Comparison of ENCODE assay signal across 22 cellular contexts in the genomic region with DNA sequence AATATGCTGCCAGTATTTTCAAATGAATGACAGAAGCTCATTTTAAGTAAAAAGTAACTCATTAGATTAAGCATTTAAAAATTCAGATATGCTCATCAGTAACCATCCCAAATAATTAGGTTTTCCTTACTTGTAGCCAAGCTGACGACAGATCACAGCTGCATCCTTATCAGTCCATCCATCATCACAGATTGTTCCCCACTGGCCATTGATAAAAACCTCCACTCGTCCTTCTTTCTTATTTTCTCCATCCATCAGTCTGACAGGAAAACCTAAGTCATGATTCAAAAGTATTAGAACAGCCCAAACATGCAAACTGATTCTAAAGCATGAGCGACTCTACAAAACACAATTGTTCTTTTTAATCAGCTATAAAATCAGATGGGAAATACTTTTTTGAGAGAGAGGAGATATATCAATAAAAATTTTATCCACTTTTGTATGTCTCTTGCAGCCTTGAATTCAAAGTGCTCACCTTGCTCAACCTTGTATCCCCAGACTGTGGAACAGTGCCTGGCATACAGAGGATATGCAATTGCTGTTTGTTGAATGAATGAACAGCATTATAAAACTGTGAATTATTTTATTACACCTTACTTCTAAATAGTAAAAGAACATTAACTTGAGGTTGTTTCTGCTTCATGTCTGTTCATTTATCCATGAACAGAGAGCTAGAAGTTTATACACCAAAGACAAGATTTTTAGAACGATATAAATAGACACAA. TPM values are rescaled to one million over a fixed set of nuclear protein-coding genes. Genes with fewer than 3 reads are reported as not detected.
DNase-seq lines count a peak whose midpoint lies in the region; ATAC-seq, FAIRE-seq and TF ChIP-seq lines count a peak whose summit lies in the region.
"Had no signal": no experiment of that assay in that cellular context is flagged by ENCODE, and none has a peak within 500 bp of the region (broad histone marks: within the 10 kb centered on the region; RNA-seq: fewer than 3 reads in every experiment).

No MANE protein-coding gene starts in this region.

- peaks cover 2% of the 10 kb centered on the region; the same call in 1 of the 2 replicates for H3K36me3 ChIP-seq in SJCRH30
- H3K36me3 ChIP-seq in GM12878 (ENCODE audit: control insufficient read depth in 2 of 2, insufficient read depth in 2 of 2, low read length in 1 of 2) = no peaks in the 10 kb centered on the region
- H3K36me3 ChIP-seq in mucosa of descending colon (ENCODE audit: low read depth) = no peaks in the 10 kb centered on the region
- H3K36me3 ChIP-seq in left lung = no peaks in the 10 kb centered on the region
- no peaks in the 10 kb centered on the region for H3K36me3 ChIP-seq in H7 (replicated peaks; ENCODE audit: control insufficient read depth, insufficient read depth, low read length)
- H3K36me3 ChIP-seq in MG63 = peaks cover 84% of the 10 kb centered on the region
- H3K36me3 ChIP-seq: BLaER1 had no signal

- SMC1A ChIA-PET in GM12878 (lab: Charles Lee; ENCODE audit: uncharacterized antibody, unreplicated experiment) = interaction anchor here (0.6 to 1.3 kb wide), 4 partner anchors 9 to 104 kb away, joined by 3 to 4 read pairs (median 3); no protein-coding TSS in a partner anchor

- no peak for ATAC-seq in GM12878
- ATAC-seq in mucosa of descending colon = peak; percentile 84
- no peak for ATAC-seq in left lung
- ATAC-seq: HCT116, HepG2 had no signal

- H3K4me1 ChIP-seq in SJCRH30 (peaks cover 20% of the 10 kb centered on the region), GM12878 (ENCODE audit: control insufficient read depth, insufficient read depth, low read length) (no peaks in the 10 kb centered on the region), mucosa of descending colon (ENCODE audit: low read depth) (peaks cover 8% of the 10 kb centered on the region), left lung (no peaks in the 10 kb centered on the region)
- H3K4me1 ChIP-seq: BLaER1 had no signal

- H3K27me3 ChIP-seq in SJCRH30 (no peaks in the 10 kb centered on the region), GM12878 (replicated peaks in 1 of 2; ENCODE audit: control insufficient read depth in 2 of 2, insufficient read depth in 2 of 2, low read length in 1 of 2) (no peaks in the 10 kb centered on the region), left lung (no peaks in the 10 kb centered on the region), H7 (ENCODE audit: control insufficient read depth, insufficient read depth, low read length) (no peaks in the 10 kb centered on the region), MG63 (no peaks in the 10 kb centered on the region)
- H3K27me3 ChIP-seq: BLaER1 had no signal

- POLR2A ChIA-PET in GM12878 (lab: Charles Lee) = no interaction called here

- WGBS in GM12878 (ENCODE audit: insufficient coverage, insufficient replicate concordance, low lambda C conversion rate, missing lambda C conversion rate) = 17% methylated on average over 4 of the region's 4 CpGs

- H3K9me3 ChIP-seq in SJCRH30 (replicated peaks) (peaks cover 3% of the 10 kb centered on the region; the same call in 1 of the 2 replicates), GM12878 (replicated peaks; ENCODE audit: control insufficient read depth, insufficient read depth, low read length) (no peaks in the 10 kb centered on the region), mucosa of descending colon (no peaks in the 10 kb centered on the region), left lung (no peaks in the 10 kb centered on the region), MG63 (no peaks in the 10 kb centered on the region)
- H3K9me3 ChIP-seq: BLaER1 had no signal

- H3K4me3 ChIP-seq in SJCRH30 = no peak overlapping the region
- H3K4me3 ChIP-seq in GM12878 = no peak overlapping the region
- no peak overlapping the region for H3K4me3 ChIP-seq in mucosa of descending colon
- no peak overlapping the region for H3K4me3 ChIP-seq in left lung
- no peak overlapping the region for H3K4me3 ChIP-seq in H7 (ENCODE audit: insufficient read depth, low read depth, low read length)
- H3K4me3 ChIP-seq in MG63 = no peak overlapping the region
- H3K4me3 ChIP-seq: BLaER1, GM23338 had no signal

- FAIRE-seq in GM12878 (lab: Jason Lieb, UNC) = peak; percentile 61
- FAIRE-seq: GM12891, H54, HepG2 had no signal

- H3K27ac ChIP-seq in SJCRH30 (peak overlapping the region; percentile 70), GM12878 (ENCODE audit: control insufficient read depth, insufficient read depth) (no peak overlapping the region), left lung (no peak overlapping the region), substantia nigra (ENCODE audit: low read depth, low read length, poor library complexity, severe bottlenecking) (no peak overlapping the region)
- H3K27ac ChIP-seq: BLaER1 had no signal

- BruUV-seq in GM12878 (replicated peaks; lab: Mats Ljungman, UMichigan) = no TSS peak

- intact Hi-C loops in GM12878 (cut with micrococcal nuclease; ENCODE audit: unreplicated experiment) (no loop called here), mucosa of descending colon (cut with DNase I, micrococcal nuclease) (no loop called here), left lung (cut with DNase I) (no loop called here)

- RAD21 ChIA-PET in GM12878 (lab: Charles Lee; ENCODE audit: unreplicated experiment) = no interaction called here

- no peak for TF ChIP-seq RAD21 in GM12878 (IDR thresholded peaks at IDR 0.05; ENCODE audit: insufficient read depth, low read depth, low read length)

- in situ Hi-C loops in GM12878 (cut with MboI) = no loop called here

- no peak overlapping the region for H2AFZ ChIP-seq in GM12878 (ENCODE audit: control insufficient read depth, low read depth, low read length)

- TF ChIP-seq EP300 in GM12878 (IDR thresholded peaks at IDR 0.05; ENCODE audit: borderline replicate concordance in 1 of 2, control insufficient read depth in 1 of 2, low read depth in 2 of 2, low read length in 2 of 2) = no peak

- H3K79me2 ChIP-seq in GM12878 (ENCODE audit: control insufficient read depth, insufficient read depth, low read length) = no peaks in the 10 kb centered on the region

- CTCF ChIA-PET in GM12878 (lab: Yijun Ruan, JAX) = interaction anchor here (1.0 kb wide), 2 partner anchors 9 to 29 kb away, joined by 3 read pairs; no protein-coding TSS in a partner anchor

- no peak for TF ChIP-seq POLR2A in GM12878 (IDR thresholded peaks at IDR 0.05; ENCODE audit: low read depth, low read length)

- H3K4me2 ChIP-seq in GM12878 (ENCODE audit: control insufficient read depth, insufficient read depth) = no peak overlapping the region
- H3K4me2 ChIP-seq: BLaER1 had no signal

- no peaks in the 10 kb centered on the region for H4K20me1 ChIP-seq in GM12878 (ENCODE audit: control insufficient read depth, insufficient read depth)
- H4K20me1 ChIP-seq: BLaER1 had no signal

- no peak overlapping the region for H3K9ac ChIP-seq in GM12878 (ENCODE audit: control insufficient read depth, insufficient read depth, low read length)
- H3K9ac ChIP-seq: BLaER1 had no signal

- TF ChIP-seq CTCF in GM12878 (IDR thresholded peaks at IDR 0.05 in 2 of 3, conservative IDR thresholded peaks at IDR 0.05 in 1 of 3; ENCODE audit: control insufficient read depth in 2 of 3, extremely low read depth in 1 of 3, insufficient read depth in 1 of 3, low read depth in 3 of 3, low read length in 3 of 3) = no peak
- TF ChIP-seq CTCF in mucosa of descending colon (IDR thresholded peaks at IDR 0.05) = no peak
- no peak for TF ChIP-seq CTCF in left lung (IDR thresholded peaks at IDR 0.05)

- DNase-seq in SJCRH30 = peak in 1 of 2 experiments; percentile 32
- no peak for DNase-seq in GM12878 (ENCODE audit: low read depth, low spot score)
- peak in 1 of 3 donors; percentile 48 for DNase-seq in mucosa of descending colon
- no peak for DNase-seq in left lung
- no peak for DNase-seq in substantia nigra (lab: John Stamatoyannopoulos, UW)
- DNase-seq in H7 = no peak
- no peak for DNase-seq in MG63
- DNase-seq: 8988T; Calu3; CD4-positive, alpha-beta memory T cell; DMS53; DND-41; EL had no signal

TF ChIP-seq in GM12878, 131 proteins besides CTCF, POLR2A, EP300 and RAD21:
- TF ChIP-seq MEF2B (IDR thresholded peaks at IDR 0.05; ENCODE audit: partially characterized antibody, poor library complexity, severe bottlenecking) (no peak), ZNF622 (IDR thresholded peaks at IDR 0.05) (no peak), SRF (IDR thresholded peaks at IDR 0.05; ENCODE audit: low read depth in 2 of 2, low read length in 2 of 2) (no peak), SP1 (IDR thresholded peaks at IDR 0.05; ENCODE audit: low read depth, low read length) (no peak), POU2F2 (IDR thresholded peaks at IDR 0.05; ENCODE audit: borderline replicate concordance, low read depth, low read length) (no peak), EZH2 (IDR thresholded peaks at IDR 0.05; ENCODE audit: borderline replicate concordance, control insufficient read depth, low read depth, low read length) (no peak), CREM (IDR thresholded peaks at IDR 0.05; ENCODE audit: low read depth) (no peak), POLR2AphosphoS5 (IDR thresholded peaks at IDR 0.05; ENCODE audit: low read length) (no peak), TCF12 (IDR thresholded peaks at IDR 0.05; ENCODE audit: low read depth, low read length) (no peak)
TF ChIP-seq in GM12878: peak in this region for 0.

RNA-seq across cellular contexts. Expression of a gene that starts 44.3 kb away (rescaled TPM):
- total RNA-seq in SJCRH30 (2014; rRNA removed; shearing (Covaris generic)) = 8.2 and 9.9 TPM in 2 replicates
- total RNA-seq in GM12878 (2013; cell fraction: nucleolus; rRNA removed) = 0.47 TPM in 1 of 2 replicates, not detected in the other
- total RNA-seq in GM12878 (2014; rRNA removed) = 0.05 and 0.11 TPM in 2 replicates
- total RNA-seq in GM12878 (2014; rRNA removed; fragmentation: Illumina TruSeq; extraction: Trizol) = 0.04 TPM in 1 of 2 replicates, not detected in the other
- 0.48 TPM in 1 of 2 replicates, not detected in the other for total RNA-seq in GM12878 (2021)
- polyA plus RNA-seq in GM12878 (2011; ENCODE audit: low read depth) = 0.05 TPM
- 0.22 and 0.34 TPM in 2 replicates for polyA plus RNA-seq in GM12878 (2011; rRNA removed)
- 0.08 and 0.19 TPM in 2 replicates for polyA plus RNA-seq in GM12878 (2011; cell fraction: cytosol; rRNA removed)
- 0.51 and 0.78 TPM in 2 replicates for polyA plus RNA-seq in GM12878 (2011; cell fraction: nucleus; rRNA removed)
- 0.03 and 0.08 TPM in 2 replicates for polyA plus RNA-seq in GM12878 (2012)
- 0.11 TPM in 1 of 2 replicates, not detected in the other for polyA plus RNA-seq in GM12878 (2014; fragmentation: Illumina TruSeq; extraction: Trizol)
- under 1 TPM; 0.04 to 0.14 TPM for polyA plus RNA-seq in GM12878 (2014; fragmentation: Nextera tagmentation; extraction: Ambion mirVana)
- 0.10 TPM in 1 of 2 replicates, not detected in the other for polyA plus RNA-seq in GM12878 (2014; rRNA removed)
- under 1 TPM; 0.07 to 0.16 TPM for polyA plus RNA-seq in GM12878 (2016; fragmentation: Nextera tagmentation; extraction: Ambion mirVana)
- 0.21 and 0.22 TPM in 2 replicates for polyA minus RNA-seq in GM12878 (2011; rRNA and poly(A)+ RNA removed)
- not detected in 2 replicates for polyA minus RNA-seq in GM12878 (2011; cell fraction: cytosol; rRNA and poly(A)+ RNA removed)
- polyA minus RNA-seq in GM12878 (2011; cell fraction: nucleus; rRNA and poly(A)+ RNA removed) = 0.24 and 1.8 TPM in 2 replicates
- 10 to 100 TPM; 12.9 to 41.7 (median 31.1) TPM for total RNA-seq in mucosa of descending colon
- total RNA-seq in left lung = 1 to 10 TPM; 3.8 to 4.0 TPM
- total RNA-seq in H7 (2014; rRNA removed; shearing (Covaris generic)) = 10.3 and 14.9 TPM in 2 replicates
- 113 and 165 TPM in 2 replicates for total RNA-seq in MG63 (2014; rRNA removed; shearing (Covaris generic); ENCODE audit: low replicate concordance)
- total RNA-seq: CD4-positive, alpha-beta memory T cell; G401 had no signal
- polyA plus RNA-seq: CD14-positive monocyte, HepG2, IgD-negative memory B cell had no signal
